In genomic region chr5:54990751-54991349, GRCh38 we compare ENCODE assay signal across 18 cellular contexts. TPM values are rescaled to one million over a fixed set of nuclear protein-coding genes. Genes with fewer than 3 reads are reported as not detected.
DNase-seq lines count a peak whose midpoint lies in the region; ATAC-seq and TF ChIP-seq lines count a peak whose summit lies in the region.
"Had no signal": no experiment of that assay in that cellular context is flagged by ENCODE, and none has a peak within 500 bp of the region (broad histone marks: within the 10 kb centered on the region; RNA-seq: fewer than 3 reads in every experiment).

No MANE protein-coding gene starts in this region.

- no peak for TF ChIP-seq CTCF in epithelial cell of esophagus (IDR thresholded peaks at IDR 0.05; ENCODE audit: insufficient read depth, low read depth, low read length, missing control alignments)

- DNase-seq in Daoy (ENCODE audit: low read depth) (peak; percentile 42), RKO (ENCODE audit: low spot score) (peak; percentile 11), epithelial cell of esophagus (ENCODE audit: low read depth) (peak; percentile 81), non-pigmented ciliary epithelial cell (ENCODE audit: low read depth) (peak; percentile 52), NCI-H146 treated with DMSO at 0.1 percent for 48 hours (lab: John Stamatoyannopoulos, UW; ENCODE audit: unreplicated experiment) (no peak), NCI-H2081 treated with DMSO at 0.1 percent for 48 hours (lab: John Stamatoyannopoulos, UW) (no peak)
- DNase-seq in NK-92 treated with Interleukin-12 subunit alpha and Interleukin-12 subunit beta, amount 100 ng/mL, for 24 hours (lab: John Stamatoyannopoulos, UW): no peak
- DNase-seq: activated CD4-positive, CD25-positive, alpha-beta regulatory T cell treated with anti-CD3 and anti-CD28 coated beads, Interleukin-2, amount 50 U/mL, for 72 hours; activated T-cell treated with anti-CD3 and anti-CD28 coated beads, Interleukin-2, amount 50 U/mL, for 48 hours; adrenal gland; glutamatergic neuron; GOT3; left cardiac atrium; naive thymus-derived CD4-positive, alpha-beta T cell; retina; stimulated activated naive CD4-positive, alpha-beta T cell treated with Interleukin-2 at 50 U/mL for 16 hours had no signal

- no peak for ATAC-seq in HG03354 (IDR thresholded peaks at IDR 0.05; ENCODE audit: poor library complexity, severe bottlenecking, unreplicated experiment)
- ATAC-seq: left cardiac atrium; naive thymus-derived CD4-positive, alpha-beta T cell had no signal

- no peak overlapping the region for H3K4me3 ChIP-seq in epithelial cell of esophagus (ENCODE audit: low read length)
- H3K4me3 ChIP-seq: adrenal gland had no signal

RNA-seq across cellular contexts. Expression of gene ESM1, which starts 5.5 kb away (rescaled TPM):
- total RNA-seq in Daoy (2014; rRNA removed; shearing (Covaris generic)): 1.9 and 5.0 TPM in 2 replicates
- total RNA-seq: OCI-LY7 had no signal

RNA-seq across cellular contexts. Expression of gene GZMK, which starts 33.2 kb away (rescaled TPM):
- not detected in 2 replicates for total RNA-seq in Daoy (2014; rRNA removed; shearing (Covaris generic))
- total RNA-seq: OCI-LY7 had no signal

Comparison
In these comparisons a context has a peak if more than half of its experiments do, and no peak if none do; other contexts are left out.
1. DNase-seq: peak in Daoy (single experiment), RKO (single experiment), epithelial cell of esophagus (single experiment) and non-pigmented ciliary epithelial cell (single experiment); none in NCI-H146 treated with DMSO at 0.1 percent for 48 hours (single experiment), NK-92 treated with Interleukin-12 subunit alpha and Interleukin-12 subunit beta, amount 100 ng/mL, for 24 hours (single experiment) and NCI-H2081 treated with DMSO at 0.1 percent for 48 hours (single experiment).